Comparison of ENCODE assay signal across 1 cellular context in genomic region chr7:121286742-121287699, GRCh38.
TF ChIP-seq lines count a peak whose summit lies in the region.

No MANE protein-coding gene starts in this region.

TF ChIP-seq in IMR-90, 13 proteins besides CTCF, POLR2A, EP300 and RAD21:
- TF ChIP-seq NFE2L2 (IDR thresholded peaks at IDR 0.05; ENCODE audit: low read depth, low read length) (0 out of 2 replicates have a peak, but pooled peaks have one; percentile 21), FOS (IDR thresholded peaks at IDR 0.05; ENCODE audit: low read depth, low read length) (peak; percentile 33; the same call in 1 of the 2 replicates), USF2 (IDR thresholded peaks at IDR 0.05; ENCODE audit: low read depth, low read length) (no peak)
